18 cellular contexts compared by ENCODE assay signal in the genomic region with DNA sequence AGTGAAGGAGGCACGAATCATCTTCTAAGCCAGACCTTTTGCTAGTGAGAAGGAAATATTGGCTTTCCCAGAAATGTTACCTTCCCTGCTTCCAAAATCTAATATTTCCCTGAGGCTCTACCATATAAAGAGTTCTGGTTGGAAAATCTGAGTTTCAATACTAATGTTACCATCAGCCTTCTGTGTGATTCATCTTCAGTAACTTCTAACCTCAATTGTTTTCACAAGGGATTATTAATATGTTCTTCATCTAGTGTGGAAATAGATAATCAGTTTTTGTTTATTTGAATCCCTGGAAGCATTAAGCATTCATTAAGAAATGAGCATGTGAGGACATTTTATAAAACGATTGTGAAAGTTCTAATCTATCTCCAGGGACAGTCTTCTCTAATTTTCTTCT.
"Had no signal": no experiment of that assay in that cellular context is flagged by ENCODE, and none has a peak within 500 bp of the region (broad histone marks: within the 10 kb centered on the region; RNA-seq: fewer than 3 reads in every experiment).

No MANE protein-coding gene starts in this region.

- H3K27ac Mint-ChIP-seq: mesothelial cell of epicardium, naive B cell had no signal

- H3K36me3 Mint-ChIP-seq: naive B cell had no signal

- DNase-seq: dermis blood vessel endothelial cell; dorsolateral prefrontal cortex; effector CD4-positive, alpha-beta T cell; effector memory CD4-positive, alpha-beta T cell; foreskin keratinocyte; glutamatergic neuron; head of caudate nucleus; heart right ventricle; hippocampal formation; left cardiac atrium; left lung; left ventricle myocardium superior; lower lobe of right lung; mesenchymal stem cell; mucosa of descending colon; naive B cell had no signal

- H3K4me3 Mint-ChIP-seq: mesothelial cell of epicardium, naive B cell had no signal

- ATAC-seq: foreskin keratinocyte, gastroesophageal sphincter, heart right ventricle, left cardiac atrium, left lung, left ventricle myocardium superior, lower lobe of right lung, mucosa of descending colon had no signal

- H3K27me3 Mint-ChIP-seq: naive B cell had no signal

- H3K4me1 Mint-ChIP-seq: mesothelial cell of epicardium, naive B cell had no signal
